Comparison of ENCODE assay signal across 8 cellular contexts in genomic region chr16:2135703-2136490, GRCh38. TPM values are rescaled to one million over a fixed set of nuclear protein-coding genes. Genes with fewer than 3 reads are reported as not detected.
DNase-seq lines count a peak whose midpoint lies in the region; ATAC-seq, FAIRE-seq and TF ChIP-seq lines count a peak whose summit lies in the region.
"Not testable (repeated sequence)": the region's sequence is repeated elsewhere in the genome, so short reads cannot be mapped to it uniquely, and the experiment has no call there.

Gene PKD1, minus strand, starts transcription at chr16:2135898. Its CDS starts 209 bp downstream, at chr16:2135689.

- TF ChIP-seq EP300 in K562 (IDR thresholded peaks at IDR 0.05; ENCODE audit: low read length): not testable (repeated sequence)

- not testable (repeated sequence) for TF ChIP-seq CTCF in K562 (IDR thresholded peaks at IDR 0.05 in 2 of 3, conservative IDR thresholded peaks at IDR 0.05 in 1 of 3; ENCODE audit: insufficient read depth in 2 of 3, low read depth in 1 of 3, low read length in 3 of 3); heart right ventricle (IDR thresholded peaks at IDR 0.05); osteoblast (IDR thresholded peaks at IDR 0.05; ENCODE audit: extremely low read depth, low read depth, low read length)

- H3K4me1 ChIP-seq in K562 (replicated peaks in 1 of 2; ENCODE audit: control insufficient read depth in 2 of 2, insufficient read depth in 2 of 2, low read length in 2 of 2) (peaks cover 0 to 10% of the 10 kb centered on the region in 2 experiments; a peak in 3 of 5 replicates), heart right ventricle (peaks cover 0 to 27% (median 10%) of the 10 kb centered on the region in 9 donors)
- H3K4me1 ChIP-seq in osteoblast (ENCODE audit: insufficient read depth, low read length): not testable (repeated sequence)

- H3K4me3 ChIP-seq in K562 (peak within 1 kb of the TSS; percentile 42), heart right ventricle (peak within 1 kb of the TSS; percentile 49 to 67 (median 64)), osteoblast (ENCODE audit: insufficient read depth, low read length) (peak within 1 kb of the TSS; percentile 70)

- H3K36me3 ChIP-seq in K562 (ENCODE audit: control insufficient read depth, insufficient read depth, low read length); heart right ventricle; osteoblast (ENCODE audit: insufficient read depth, low read length): not testable (repeated sequence)

- not testable (repeated sequence) for H3K9me3 ChIP-seq in K562 (replicated peaks; ENCODE audit: control insufficient read depth, insufficient read depth, low read depth, low read length); heart right ventricle; osteoblast (ENCODE audit: low read depth, low read length)

- peak; percentile 85 for FAIRE-seq in K562 (lab: Jason Lieb, UNC)

- in situ Hi-C loops in K562 (cut with MboI): not testable (repeated sequence)

- POLR2A ChIA-PET in K562 (lab: Yijun Ruan, JAX): interaction anchor here (0.5 to 0.7 kb wide), 3 partner anchors 19 to 383 kb away, joined by 3 to 5 read pairs (median 3); partner anchors contain the start of genes RPS2 and TRAF7

- WGBS in K562 (ENCODE audit: insufficient coverage, low coverage, missing lambda C conversion rate): under 1% methylated on average over 20 of the region's 94 CpGs
- 0 to 1% methylated on average over 31 to 74 of the region's 94 CpGs for WGBS in heart right ventricle, 2 donors

- peak within 1 kb of the TSS; percentile 57 to 89 for H3K9ac ChIP-seq in K562 (ENCODE audit: insufficient read depth in 1 of 2, low read depth in 2 of 2, low read length in 2 of 2)

- H3K27ac ChIP-seq in K562 (ENCODE audit: extremely low read depth, low read depth, low read length): 0 out of 3 replicates have a peak within 1 kb of the TSS, but pooled peaks have one; percentile 46
- H3K27ac ChIP-seq in heart right ventricle: peak within 1 kb of the TSS; percentile 61 to 82 (median 76)
- not testable (repeated sequence) for H3K27ac ChIP-seq in osteoblast (ENCODE audit: low read depth, low read length)

- peak within 1 kb of the TSS; percentile 63; the same call in 1 of the 2 replicates for H3K4me2 ChIP-seq in K562 (ENCODE audit: insufficient read depth, low read length)
- H3K4me2 ChIP-seq in osteoblast (ENCODE audit: insufficient read depth, low read length): peak within 1 kb of the TSS; percentile 70

- TF ChIP-seq RAD21 in K562 (CRISPR knock-in tag; conservative IDR thresholded peaks at IDR 0.05 in 1 of 2, IDR thresholded peaks at IDR 0.05 in 1 of 2): not testable (repeated sequence)

- not testable (repeated sequence) for BruUV-seq in K562 (replicated peaks; lab: Mats Ljungman, UMichigan)

- H4K20me1 ChIP-seq in K562 (replicated peaks; ENCODE audit: control insufficient read depth, insufficient read depth, low read length); osteoblast (ENCODE audit: insufficient read depth, low read length): not testable (repeated sequence)

- not testable (repeated sequence) for H3K79me2 ChIP-seq in K562 (ENCODE audit: control insufficient read depth, insufficient read depth, low read length)
- peaks cover 15% of the 10 kb centered on the region for H3K79me2 ChIP-seq in osteoblast (ENCODE audit: insufficient read depth, low read length)

- peak; percentile 71 to 84 for ATAC-seq in activated CD4-positive, CD25-positive, alpha-beta regulatory T cell treated with anti-CD3 and anti-CD28 coated beads, Interleukin-2, amount 50 U/mL, for 24 hours
- ATAC-seq in K562 (peak; percentile 89), heart right ventricle (peak; percentile 81 to 91 (median 90))

- not testable (repeated sequence) for H3K27me3 ChIP-seq in K562 (ENCODE audit: control insufficient read depth in 2 of 2, insufficient read depth in 2 of 2, low read length in 2 of 2); heart right ventricle; osteoblast (ENCODE audit: insufficient read depth, low read length)

- peak within 1 kb of the TSS; percentile 86 for H2AFZ ChIP-seq in K562 (ENCODE audit: low read depth, low read length)
- peak within 1 kb of the TSS; percentile 62 for H2AFZ ChIP-seq in osteoblast (ENCODE audit: low read length)

- intact Hi-C loops in K562 (cut with micrococcal nuclease); heart right ventricle (cut with DNase I): not testable (repeated sequence)

- peak; percentile 67 for DNase-seq in DMS 273 treated with DMSO at 0.1 percent for 48 hours (lab: John Stamatoyannopoulos, UW)
- peak; percentile 79 for DNase-seq in HT-29 (ENCODE audit: low spot score)
- peak; percentile 58 for DNase-seq in NCI-H774 (lab: John Stamatoyannopoulos, UW)
- peak; percentile 47 to 89 (median 51) for DNase-seq in K562 (ENCODE audit: extremely low read depth in 1 of 4, low spot score in 3 of 4)
- peak; percentile 95 to 100 for DNase-seq in heart right ventricle
- DNase-seq in osteoblast (ENCODE audit: insufficient read length, low spot score, missing footprints): peak; percentile 92
- peak; percentile 96 for DNase-seq in stimulated activated naive CD4-positive, alpha-beta T cell treated with Interleukin-2 at 50 U/mL for 16 hours (lab: John Stamatoyannopoulos, UW)

- not testable (repeated sequence) for H3K9me1 ChIP-seq in K562 (ENCODE audit: control insufficient read depth, insufficient read depth, low read length)

- CTCF ChIA-PET in K562 (lab: Yijun Ruan, JAX; ENCODE audit: low intra/inter-chr PET ratio): interaction anchor here (0.6 kb wide), 1 partner anchor 13 kb away, joined by 3 read pairs; no protein-coding TSS in a partner anchor

- peak; percentile 80 for TF ChIP-seq POLR2A in K562 (conservative IDR thresholded peaks at IDR 0.05)

TF ChIP-seq in K562, 482 proteins besides CTCF, POLR2A, EP300 and RAD21 (continues in another document):
- TF ChIP-seq EGR1 (conservative IDR thresholded peaks at IDR 0.05) (peak; percentile 99), GATAD2A (IDR thresholded peaks at IDR 0.05) (0 out of 2 replicates have a peak, but pooled peaks have one; percentile 53), CXXC5 (CRISPR knock-in tag; IDR thresholded peaks at IDR 0.05) (peak; percentile 85), GMEB1 (CRISPR knock-in tag; IDR thresholded peaks at IDR 0.05) (peak; percentile 78), TARDBP (IDR thresholded peaks at IDR 0.05) (peak; percentile 76; the same call in 1 of the 2 replicates), SP1 (CRISPR knock-in tag; IDR thresholded peaks at IDR 0.05) (peak; percentile 82), BHLHE40 (IDR thresholded peaks at IDR 0.05; ENCODE audit: low read length) (peak; percentile 87), MEIS2 (IDR thresholded peaks at IDR 0.05; ENCODE audit: partially characterized antibody) (peak; percentile 38), MAZ (CRISPR knock-in tag; conservative IDR thresholded peaks at IDR 0.05 in 1 of 2, IDR thresholded peaks at IDR 0.05 in 1 of 2) (peak; percentile 53 to 65; a peak in 3 of 4 replicates), CREM (IDR thresholded peaks at IDR 0.05; ENCODE audit: low read depth) (peak; percentile 36; the same call in 1 of the 2 replicates), RB1 (IDR thresholded peaks at IDR 0.05; ENCODE audit: low read depth) (0 out of 2 replicates have a peak, but pooled peaks have one; percentile 21)

RNA-seq across cellular contexts. Expression of gene PKD1, which starts in this region (rescaled TPM):
- total RNA-seq in HT-29 (2014; rRNA removed; shearing (Covaris generic)): 72.1 and 74.7 TPM in 2 replicates
- 153 and 616 TPM in 2 replicates for total RNA-seq in K562 (2011; cell fraction: chromatin; rRNA removed; ENCODE audit: low replicate concordance)
- 429 and 449 TPM in 2 replicates for total RNA-seq in K562 (2011; cell fraction: nucleolus; rRNA removed)
- 168 and 178 TPM in 2 replicates for total RNA-seq in K562 (2011; cell fraction: nucleoplasm; rRNA removed)
- total RNA-seq in K562 (2014; rRNA removed) (35.9 and 37.1 TPM in 2 replicates), K562 (2014; rRNA removed; fragmentation: Illumina TruSeq; extraction: Trizol) (4.5 and 7.0 TPM in 2 replicates), K562 (2015; rRNA removed; fragmentation: Illumina TruSeq; extraction: Trizol) (20.2 and 23.9 TPM in 2 replicates), K562 (2021) (65.5 and 93.5 TPM in 2 replicates), heart right ventricle (100 to 1,000 TPM in 6 of 10 donors, 10 to 100 TPM in 4; 79.3 to 122 (median 104) TPM), osteoblast (139 and 180 TPM in 2 replicates)
- polyA plus RNA-seq in K562 (2011; rRNA removed) (12.6 and 21.4 TPM in 2 replicates), K562 (2014; fragmentation: Illumina TruSeq; extraction: Trizol) (6.9 and 21.8 TPM in 2 replicates), K562 (2014; fragmentation: Nextera tagmentation; extraction: Ambion mirVana) (under 1 TPM; 0.23 to 0.28 TPM), K562 (2014; rRNA removed) (42.3 and 54.4 TPM in 2 replicates), heart right ventricle (100 to 1,000 TPM in 1 of 2 donors, 10 to 100 TPM in 1; 76.7 to 114 TPM)
- 19.4 and 51.6 TPM in 2 replicates for polyA plus RNA-seq in K562 (2011; cell fraction: cytosol; rRNA removed)
- 204 and 342 TPM in 2 replicates for polyA plus RNA-seq in K562 (2011; cell fraction: nucleus; rRNA removed)
- polyA plus RNA-seq in K562 (2012): 41.5 and 96.4 TPM in 2 replicates
- 11.9 and 18.2 TPM in 2 replicates for polyA minus RNA-seq in K562 (2011; rRNA and poly(A)+ RNA removed)
- 46.2 and 53.6 TPM in 2 replicates for polyA minus RNA-seq in K562 (2011; cell fraction: cytosol; rRNA and poly(A)+ RNA removed)
- polyA minus RNA-seq in K562 (2011; cell fraction: nucleus; rRNA and poly(A)+ RNA removed): 87.5 and 110 TPM in 2 replicates
